8 cellular contexts compared by ENCODE assay signal in genomic region chr19:13212759-13213330, GRCh38.
DNase-seq lines count a peak whose midpoint lies in the region; ATAC-seq and TF ChIP-seq lines count a peak whose summit lies in the region.

No MANE protein-coding gene starts in this region.

- no peak for ATAC-seq in HG03039 (IDR thresholded peaks at IDR 0.05; ENCODE audit: unreplicated experiment)

- peaks cover 24% of the 10 kb centered on the region for H3K4me1 Mint-ChIP-seq in activated CD4-positive, alpha-beta memory T cell treated with anti-CD3 and anti-CD28 coated beads, Interleukin-2, amount 10 ng/mL, durations not matched to agents 7 days and 5 days
- peaks cover 23% of the 10 kb centered on the region for H3K4me1 Mint-ChIP-seq in neural crest cell

- TF ChIP-seq CTCF in epithelial cell of esophagus (IDR thresholded peaks at IDR 0.05; ENCODE audit: insufficient read depth, low read depth, low read length, missing control alignments) (peak; percentile 61), neural crest cell (conservative IDR thresholded peaks at IDR 0.05) (peak; percentile 66), testis (IDR thresholded peaks at IDR 0.05) (peak in 1 of 3 experiments; percentile 33)

- H3K27me3 Mint-ChIP-seq in activated CD4-positive, alpha-beta memory T cell treated with anti-CD3 and anti-CD28 coated beads, Interleukin-2, amount 10 ng/mL, durations not matched to agents 7 days and 5 days: no peaks in the 10 kb centered on the region
- H3K27me3 Mint-ChIP-seq in neural crest cell (ENCODE audit: low read depth): no peaks in the 10 kb centered on the region

- H3K4me3 ChIP-seq in epithelial cell of esophagus (ENCODE audit: low read length) (no peak overlapping the region), testis (no peak overlapping the region)

- H3K36me3 ChIP-seq in testis (ENCODE audit: low read depth, missing control alignments): no peaks in the 10 kb centered on the region

- intact Hi-C loops in testis (cut with DNase I; ENCODE audit: low total_unique reads): no loop called here

- H3K4me3 Mint-ChIP-seq in activated CD4-positive, alpha-beta memory T cell treated with anti-CD3 and anti-CD28 coated beads, Interleukin-2, amount 10 ng/mL, durations not matched to agents 7 days and 5 days: no peak overlapping the region
- no peak overlapping the region for H3K4me3 Mint-ChIP-seq in neural crest cell

- H3K27me3 ChIP-seq in testis: no peaks in the 10 kb centered on the region

- no peaks in the 10 kb centered on the region for H3K9me3 ChIP-seq in testis

- H3K9me3 Mint-ChIP-seq in activated CD4-positive, alpha-beta memory T cell treated with anti-CD3 and anti-CD28 coated beads, Interleukin-2, amount 10 ng/mL, durations not matched to agents 7 days and 5 days: no peaks in the 10 kb centered on the region
- H3K9me3 Mint-ChIP-seq in neural crest cell: no peaks in the 10 kb centered on the region

- no peak overlapping the region for H3K27ac ChIP-seq in testis

- no peaks in the 10 kb centered on the region for H3K4me1 ChIP-seq in testis

- WGBS in testis, 2 donors: 74 to 78% methylated on average over 7 of the region's 7 CpGs

- TF ChIP-seq POLR2A in testis (IDR thresholded peaks at IDR 0.05): no peak

- peaks cover 3% of the 10 kb centered on the region for H3K36me3 Mint-ChIP-seq in activated CD4-positive, alpha-beta memory T cell treated with anti-CD3 and anti-CD28 coated beads, Interleukin-2, amount 10 ng/mL, durations not matched to agents 7 days and 5 days (ENCODE audit: low read depth)
- no peaks in the 10 kb centered on the region for H3K36me3 Mint-ChIP-seq in neural crest cell (ENCODE audit: low read depth)

- DNase-seq in NCI-H146 (lab: John Stamatoyannopoulos, UW) (peak; percentile 58), NCI-H146 treated with DMSO at 0.1 percent for 48 hours (lab: John Stamatoyannopoulos, UW; ENCODE audit: unreplicated experiment) (no peak), NCI-H510A treated with DMSO at 0.1 percent for 48 hours (lab: John Stamatoyannopoulos, UW) (peak; percentile 12), epithelial cell of esophagus (ENCODE audit: low read depth) (peak; percentile 66), neural crest cell (ENCODE audit: low read depth, low spot score) (peak; percentile 54), testis (peak; percentile 52)
- DNase-seq in activated CD4-positive, alpha-beta memory T cell treated with anti-CD3 and anti-CD28 coated beads, Interleukin-2, amount 10 ng/mL, durations not matched to agents 7 days and 5 days: peak; percentile 81

- no peak overlapping the region for H3K27ac Mint-ChIP-seq in activated CD4-positive, alpha-beta memory T cell treated with anti-CD3 and anti-CD28 coated beads, Interleukin-2, amount 10 ng/mL, durations not matched to agents 7 days and 5 days
- no peak overlapping the region for H3K27ac Mint-ChIP-seq in neural crest cell (ENCODE audit: unreplicated experiment)

- POLR2A ChIA-PET in activated CD4-positive, alpha-beta memory T cell treated with anti-CD3 and anti-CD28 coated beads, Interleukin-2, amount 10 ng/mL, durations not matched to agents 7 days and 5 days (lab: Charles Lee): no interaction called here

- CTCF ChIA-PET in activated CD4-positive, alpha-beta memory T cell treated with anti-CD3 and anti-CD28 coated beads, Interleukin-2, amount 10 ng/mL, durations not matched to agents 7 days and 5 days (lab: Charles Lee): interaction anchor here (0.7 to 2.3 kb wide), 6 partner anchors 17 to 68 kb away, joined by 3 to 6 read pairs (median 3); partner anchors contain the start of genes IER2 and STX10
